13 cellular contexts compared by ENCODE assay signal in genomic region chr14:95150910-95151309, GRCh38.
"Had no signal": no experiment of that assay in that cellular context is flagged by ENCODE, and none has a peak within 500 bp of the region (broad histone marks: within the 10 kb centered on the region; RNA-seq: fewer than 3 reads in every experiment).

No MANE protein-coding gene starts in this region.

- H3K36me3 ChIP-seq: colonic mucosa, gastrocnemius medialis, neural progenitor cell, tibial nerve had no signal

- DNase-seq: activated CD4-positive, alpha-beta T cell treated with anti-CD3 and anti-CD28 coated beads, Interleukin-2, amount 50 U/mL, for 4 hours; activated CD8-positive, alpha-beta memory T cell treated with anti-CD3 and anti-CD28 coated beads, Interleukin-2, amount 10 ng/mL, durations not matched to agents 7 days and 5 days; activated naive CD4-positive, alpha-beta T cell; caudate nucleus; colonic mucosa; gastrocnemius medialis; left ventricle myocardium superior; mesenchymal stem cell; stimulated activated CD4-positive, alpha-beta T cell treated with anti-CD3 and anti-CD28 coated beads, Interleukin-15, amount 100 ng/mL, for 24 hours; stimulated activated CD4-positive, alpha-beta T cell treated with anti-CD3 and anti-CD28 coated beads, Interleukin-4, amount 100 ng/mL, for 4 hours; T-helper 2 cell had no signal

- H3K9me3 ChIP-seq: colonic mucosa, gastrocnemius medialis, tibial nerve had no signal

- H3K27me3 ChIP-seq: colonic mucosa, gastrocnemius medialis, neural progenitor cell, tibial nerve had no signal

- H3K27ac Mint-ChIP-seq: activated CD8-positive, alpha-beta memory T cell treated with anti-CD3 and anti-CD28 coated beads, Interleukin-2, amount 10 ng/mL, durations not matched to agents 7 days and 5 days; neural progenitor cell had no signal

- H3K4me3 Mint-ChIP-seq: activated CD8-positive, alpha-beta memory T cell treated with anti-CD3 and anti-CD28 coated beads, Interleukin-2, amount 10 ng/mL, durations not matched to agents 7 days and 5 days; neural progenitor cell had no signal

- ATAC-seq: activated CD8-positive, alpha-beta memory T cell treated with anti-CD3 and anti-CD28 coated beads, Interleukin-2, amount 10 ng/mL, durations not matched to agents 7 days and 5 days; gastrocnemius medialis; left ventricle myocardium superior had no signal

- H3K4me3 ChIP-seq: colonic mucosa, gastrocnemius medialis, neural progenitor cell, tibial nerve had no signal

- H3K27me3 Mint-ChIP-seq: activated CD8-positive, alpha-beta memory T cell treated with anti-CD3 and anti-CD28 coated beads, Interleukin-2, amount 10 ng/mL, durations not matched to agents 7 days and 5 days had no signal
